In the genomic region with DNA sequence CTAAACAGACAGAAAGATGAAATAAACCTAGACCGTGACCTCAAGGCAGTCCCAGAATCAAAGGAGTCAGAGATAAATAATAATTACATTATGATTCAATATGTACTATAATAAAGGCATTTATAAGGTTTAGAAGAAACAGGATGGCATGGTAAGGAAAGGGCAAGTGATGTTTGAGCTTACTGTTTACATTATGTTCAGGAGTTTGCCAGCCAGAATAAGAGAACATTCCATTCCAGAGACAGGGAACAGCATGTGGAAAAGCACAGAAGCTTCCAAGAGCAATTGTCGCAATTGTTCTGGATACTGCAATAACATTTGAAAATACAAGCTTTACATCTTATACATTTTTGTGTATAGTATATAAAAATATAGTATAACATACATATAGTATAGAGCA, we compare ENCODE assay signal across 1 cellular context.
TF ChIP-seq lines count a peak whose summit lies in the region.

No MANE protein-coding gene starts in this region.

TF ChIP-seq in HCT116, 20 proteins besides CTCF, POLR2A, EP300 and RAD21 (continued from another document):
- no peak for TF ChIP-seq POLR2AphosphoS5 (IDR thresholded peaks at IDR 0.05; ENCODE audit: low read depth, low read length)
- TF ChIP-seq CEBPB (IDR thresholded peaks at IDR 0.05; ENCODE audit: low read depth): no peak
- TF ChIP-seq EZH2 (IDR thresholded peaks at IDR 0.05): no peak
- TF ChIP-seq, protein P1, sequence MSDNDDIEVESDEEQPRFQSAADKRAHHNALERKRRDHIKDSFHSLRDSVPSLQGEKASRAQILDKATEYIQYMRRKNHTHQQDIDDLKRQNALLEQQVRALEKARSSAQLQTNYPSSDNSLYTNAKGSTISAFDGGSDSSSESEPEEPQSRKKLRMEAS (IDR thresholded peaks at IDR 0.05): no peak
- TF ChIP-seq, protein P2, sequence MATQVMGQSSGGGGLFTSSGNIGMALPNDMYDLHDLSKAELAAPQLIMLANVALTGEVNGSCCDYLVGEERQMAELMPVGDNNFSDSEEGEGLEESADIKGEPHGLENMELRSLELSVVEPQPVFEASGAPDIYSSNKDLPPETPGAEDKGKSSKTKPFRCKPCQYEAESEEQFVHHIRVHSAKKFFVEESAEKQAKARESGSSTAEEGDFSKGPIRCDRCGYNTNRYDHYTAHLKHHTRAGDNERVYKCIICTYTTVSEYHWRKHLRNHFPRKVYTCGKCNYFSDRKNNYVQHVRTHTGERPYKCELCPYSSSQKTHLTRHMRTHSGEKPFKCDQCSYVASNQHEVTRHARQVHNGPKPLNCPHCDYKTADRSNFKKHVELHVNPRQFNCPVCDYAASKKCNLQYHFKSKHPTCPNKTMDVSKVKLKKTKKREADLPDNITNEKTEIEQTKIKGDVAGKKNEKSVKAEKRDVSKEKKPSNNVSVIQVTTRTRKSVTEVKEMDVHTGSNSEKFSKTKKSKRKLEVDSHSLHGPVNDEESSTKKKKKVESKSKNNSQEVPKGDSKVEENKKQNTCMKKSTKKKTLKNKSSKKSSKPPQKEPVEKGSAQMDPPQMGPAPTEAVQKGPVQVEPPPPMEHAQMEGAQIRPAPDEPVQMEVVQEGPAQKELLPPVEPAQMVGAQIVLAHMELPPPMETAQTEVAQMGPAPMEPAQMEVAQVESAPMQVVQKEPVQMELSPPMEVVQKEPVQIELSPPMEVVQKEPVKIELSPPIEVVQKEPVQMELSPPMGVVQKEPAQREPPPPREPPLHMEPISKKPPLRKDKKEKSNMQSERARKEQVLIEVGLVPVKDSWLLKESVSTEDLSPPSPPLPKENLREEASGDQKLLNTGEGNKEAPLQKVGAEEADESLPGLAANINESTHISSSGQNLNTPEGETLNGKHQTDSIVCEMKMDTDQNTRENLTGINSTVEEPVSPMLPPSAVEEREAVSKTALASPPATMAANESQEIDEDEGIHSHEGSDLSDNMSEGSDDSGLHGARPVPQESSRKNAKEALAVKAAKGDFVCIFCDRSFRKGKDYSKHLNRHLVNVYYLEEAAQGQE (IDR thresholded peaks at IDR 0.05; ENCODE audit: low read depth): no peak
- TF ChIP-seq, protein P3, sequence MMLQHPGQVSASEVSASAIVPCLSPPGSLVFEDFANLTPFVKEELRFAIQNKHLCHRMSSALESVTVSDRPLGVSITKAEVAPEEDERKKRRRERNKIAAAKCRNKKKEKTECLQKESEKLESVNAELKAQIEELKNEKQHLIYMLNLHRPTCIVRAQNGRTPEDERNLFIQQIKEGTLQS (IDR thresholded peaks at IDR 0.05): no peak
- no peak for TF ChIP-seq CBX3 (IDR thresholded peaks at IDR 0.05; ENCODE audit: low read depth)
